20 cellular contexts compared by ENCODE assay signal in the genomic region with DNA sequence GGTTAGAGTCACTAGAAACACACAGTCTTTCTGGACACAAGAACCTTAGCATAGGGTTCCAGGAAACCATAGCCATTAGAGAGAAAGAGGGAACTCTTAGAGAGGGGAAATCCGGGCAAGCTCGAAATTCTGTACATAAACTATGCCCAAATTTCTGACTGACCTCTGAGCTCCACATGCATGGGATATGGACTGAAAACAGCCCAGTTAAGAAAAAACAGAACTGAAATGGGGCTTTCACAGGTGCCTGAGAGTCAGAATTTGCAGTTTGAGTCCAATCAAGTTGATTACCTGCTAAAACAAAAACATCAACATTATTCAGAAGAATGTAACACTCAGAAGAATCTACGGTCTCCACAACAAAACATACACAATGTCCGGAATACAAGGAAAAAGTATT. TPM values are rescaled to one million over a fixed set of nuclear protein-coding genes. Genes with fewer than 3 reads are reported as not detected.
A peak's percentile ranks its signal among the peaks of the same experiment; 100 is the strongest.
DNase-seq lines count a peak whose midpoint lies in the region; ATAC-seq, FAIRE-seq and TF ChIP-seq lines count a peak whose summit lies in the region.
"Had no signal": no experiment of that assay in that cellular context is flagged by ENCODE, and none has a peak within 500 bp of the region (broad histone marks: within the 10 kb centered on the region; RNA-seq: fewer than 3 reads in every experiment).

No MANE protein-coding gene starts in this region.

- POLR2A ChIA-PET in HepG2 (lab: Yijun Ruan, JAX), result no interaction called here

- no peak for DNase-seq in NCI-H2171 (lab: John Stamatoyannopoulos, UW)
- DNase-seq in brain microvascular endothelial cell, result no peak
- no peak for DNase-seq in NCI-H510A (lab: John Stamatoyannopoulos, UW)
- DNase-seq in HepG2 (ENCODE audit: low spot score), result no peak
- DNase-seq: activated CD4-positive, alpha-beta T cell treated with anti-CD3 and anti-CD28 coated beads for 48 hours; activated T-cell treated with anti-CD3 and anti-CD28 coated beads, Interleukin-2, amount 50 U/mL, for 72 hours; amniotic stem cell; CD4-positive, CD25-positive, alpha-beta regulatory T cell; glutamatergic neuron; islet precursor cell; NCI-H2081; NCI-H774; RPMI8226; stimulated activated naive CD8-positive, alpha-beta T cell treated with anti-CD3 and anti-CD28 coated beads, Interleukin-15, amount 100 ng/mL, for 72 hours; T-helper 2 cell had no signal

- CTCF ChIA-PET in HepG2 (lab: Yijun Ruan, JAX; ENCODE audit: low intra/inter-chr PET ratio, low total read pairs), result no interaction called here

- H3K36me3 ChIP-seq in brain microvascular endothelial cell (replicated peaks) (no peaks in the 10 kb centered on the region), HepG2 (replicated peaks in 1 of 2; ENCODE audit: control insufficient read depth in 1 of 2, insufficient read depth in 2 of 2, low read length in 2 of 2) (no peaks in the 10 kb centered on the region)
- H3K36me3 ChIP-seq: HAP-1, vagina had no signal

- no TSS peak for BruUV-seq in HepG2 (replicated peaks; lab: Mats Ljungman, UMichigan)

- peaks cover 8% of the 10 kb centered on the region; the same call in 1 of the 2 replicates for H3K4me1 ChIP-seq in HepG2 (ENCODE audit: insufficient read depth, low read length)
- H3K4me1 ChIP-seq: vagina had no signal

- no peak overlapping the region for H3K4me2 ChIP-seq in HepG2 (ENCODE audit: low read depth, low read length)

- WGBS in HepG2 (ENCODE audit: low lambda C conversion rate), result 11% methylated on average over 4 of the region's 4 CpGs

- no peak for TF ChIP-seq RAD21 in HepG2 (CRISPR knock-in tag; IDR thresholded peaks at IDR 0.05)

- H3K9me3 ChIP-seq in HepG2 (ENCODE audit: low read length), result no peaks in the 10 kb centered on the region
- H3K9me3 ChIP-seq: HAP-1, vagina had no signal

- intact Hi-C loops in HepG2 (cut with micrococcal nuclease; ENCODE audit: unreplicated experiment), result no loop called here

- H3K4me3 ChIP-seq in brain microvascular endothelial cell (ENCODE audit: low read depth, low read length) (no peak overlapping the region), HepG2 (replicated peaks in 1 of 3; ENCODE audit: insufficient read depth in 1 of 3, low read depth in 2 of 3, low read length in 3 of 3) (no peak overlapping the region)
- H3K4me3 ChIP-seq: HAP-1, vagina had no signal

- no peak for TF ChIP-seq CTCF in brain microvascular endothelial cell (IDR thresholded peaks at IDR 0.05; ENCODE audit: low read depth, low read length, missing control alignments)
- no peak for TF ChIP-seq CTCF in HepG2 (CRISPR knock-in tag; IDR thresholded peaks at IDR 0.05)

- H2AFZ ChIP-seq in HepG2 (ENCODE audit: low read length), result no peak overlapping the region

- H3K27me3 ChIP-seq in brain microvascular endothelial cell (replicated peaks) (no peaks in the 10 kb centered on the region), HepG2 (ENCODE audit: control insufficient read depth in 1 of 2, insufficient read depth in 2 of 2, low read length in 2 of 2) (no peaks in the 10 kb centered on the region)
- H3K27me3 ChIP-seq: vagina had no signal

- no peaks in the 10 kb centered on the region for H3K79me2 ChIP-seq in HepG2 (ENCODE audit: insufficient read depth, low read length)

- peak; percentile 56 for ATAC-seq in GM19324 (IDR thresholded peaks at IDR 0.05; ENCODE audit: low FRiP score, unreplicated experiment)
- ATAC-seq in GM21825 (IDR thresholded peaks at IDR 0.05; ENCODE audit: unreplicated experiment), result peak; percentile 46
- peak; percentile 13 for ATAC-seq in HG03095 (IDR thresholded peaks at IDR 0.05; ENCODE audit: unreplicated experiment)
- no peak for ATAC-seq in HepG2
- ATAC-seq: activated T-cell treated with anti-CD3 and anti-CD28 coated beads, Interleukin-2, amount 50 U/mL, for 72 hours; stimulated activated naive CD8-positive, alpha-beta T cell treated with anti-CD3 and anti-CD28 coated beads, Interleukin-15, amount 100 ng/mL, for 72 hours had no signal

- no peaks in the 10 kb centered on the region for H4K20me1 ChIP-seq in HepG2 (ENCODE audit: insufficient read depth, low read length)

- no peak for FAIRE-seq in HepG2 (lab: Jason Lieb, UNC)

- in situ Hi-C loops in brain microvascular endothelial cell (cut with HindIII; ENCODE audit: low pct_ligation_motif_present, low sequenced_read_pairs), result no loop called here
- in situ Hi-C loops in HepG2 (cut with HindIII; ENCODE audit: extremely low pct_ligation_motif_present, low pct_unique_long_range_greater_than_20kb), result no loop called here

- no peak overlapping the region for H3K27ac ChIP-seq in brain microvascular endothelial cell
- H3K27ac ChIP-seq in HepG2 (ENCODE audit: extremely low read length, insufficient read depth, low read length), result no peak overlapping the region
- H3K27ac ChIP-seq: vagina had no signal

- no peak for TF ChIP-seq POLR2A in HepG2 (IDR thresholded peaks at IDR 0.05; ENCODE audit: insufficient read depth in 1 of 2, low read depth in 2 of 2, low read length in 2 of 2)

- TF ChIP-seq EP300 in HepG2 (IDR thresholded peaks at IDR 0.05; ENCODE audit: low read depth in 2 of 2, low read length in 2 of 2) (no peak), HepG2 (CRISPR knock-in tag; IDR thresholded peaks at IDR 0.05; ENCODE audit: borderline replicate concordance) (no peak)

- no peak overlapping the region for H3K9ac ChIP-seq in HepG2 (ENCODE audit: insufficient read depth, low read depth, low read length)

TF ChIP-seq in HepG2, 621 proteins besides CTCF, POLR2A, EP300 and RAD21:
- TF ChIP-seq, protein P1, sequence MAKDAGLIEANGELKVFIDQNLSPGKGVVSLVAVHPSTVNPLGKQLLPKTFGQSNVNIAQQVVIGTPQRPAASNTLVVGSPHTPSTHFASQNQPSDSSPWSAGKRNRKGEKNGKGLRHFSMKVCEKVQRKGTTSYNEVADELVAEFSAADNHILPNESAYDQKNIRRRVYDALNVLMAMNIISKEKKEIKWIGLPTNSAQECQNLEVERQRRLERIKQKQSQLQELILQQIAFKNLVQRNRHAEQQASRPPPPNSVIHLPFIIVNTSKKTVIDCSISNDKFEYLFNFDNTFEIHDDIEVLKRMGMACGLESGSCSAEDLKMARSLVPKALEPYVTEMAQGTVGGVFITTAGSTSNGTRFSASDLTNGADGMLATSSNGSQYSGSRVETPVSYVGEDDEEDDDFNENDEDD (CRISPR knock-in tag; IDR thresholded peaks at IDR 0.05; ENCODE audit: borderline replicate concordance), result no peak
- TF ChIP-seq ZNF292 (CRISPR knock-in tag; IDR thresholded peaks at IDR 0.05; ENCODE audit: borderline replicate concordance, low read depth) (no peak), CREB1 (IDR thresholded peaks at IDR 0.05) (no peak), CREB1 (CRISPR knock-in tag; IDR thresholded peaks at IDR 0.05) (no peak), HOXA3 (CRISPR knock-in tag; IDR thresholded peaks at IDR 0.05) (no peak), MAFF (IDR thresholded peaks at IDR 0.05; ENCODE audit: low read depth, low read length) (no peak), SIX1 (CRISPR knock-in tag; IDR thresholded peaks at IDR 0.05; ENCODE audit: borderline replicate concordance) (no peak), MTA3 (CRISPR knock-in tag; IDR thresholded peaks at IDR 0.05) (no peak), ZNF614 (CRISPR knock-in tag; IDR thresholded peaks at IDR 0.05; ENCODE audit: borderline replicate concordance) (no peak), HNRNPUL1 (IDR thresholded peaks at IDR 0.05; ENCODE audit: low read depth, low read length) (no peak), TOE1 (CRISPR knock-in tag; IDR thresholded peaks at IDR 0.05) (no peak), ZKSCAN8 (CRISPR knock-in tag; IDR thresholded peaks at IDR 0.05; ENCODE audit: borderline replicate concordance) (no peak)
- TF ChIP-seq, protein P2, sequence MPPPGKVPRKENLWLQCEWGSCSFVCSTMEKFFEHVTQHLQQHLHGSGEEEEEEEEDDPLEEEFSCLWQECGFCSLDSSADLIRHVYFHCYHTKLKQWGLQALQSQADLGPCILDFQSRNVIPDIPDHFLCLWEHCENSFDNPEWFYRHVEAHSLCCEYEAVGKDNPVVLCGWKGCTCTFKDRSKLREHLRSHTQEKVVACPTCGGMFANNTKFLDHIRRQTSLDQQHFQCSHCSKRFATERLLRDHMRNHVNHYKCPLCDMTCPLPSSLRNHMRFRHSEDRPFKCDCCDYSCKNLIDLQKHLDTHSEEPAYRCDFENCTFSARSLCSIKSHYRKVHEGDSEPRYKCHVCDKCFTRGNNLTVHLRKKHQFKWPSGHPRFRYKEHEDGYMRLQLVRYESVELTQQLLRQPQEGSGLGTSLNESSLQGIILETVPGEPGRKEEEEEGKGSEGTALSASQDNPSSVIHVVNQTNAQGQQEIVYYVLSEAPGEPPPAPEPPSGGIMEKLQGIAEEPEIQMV (CRISPR knock-in tag; IDR thresholded peaks at IDR 0.05; ENCODE audit: low read depth), result no peak
TF ChIP-seq in HepG2: peak in this region for 0.

RNA-seq across cellular contexts. Expression of a gene that starts 13.1 kb away (rescaled TPM):
- total RNA-seq in HepG2 (2016; rRNA removed; fragmentation: Illumina TruSeq; extraction: Trizol), result not detected in 2 replicates
- not detected in 2 replicates for total RNA-seq in HepG2 (2016; cell fraction: cytosol; rRNA removed; fragmentation: Illumina TruSeq; extraction: Trizol; ENCODE audit: low read depth)
- 0.11 TPM in 1 of 2 replicates, not detected in the other for total RNA-seq in HepG2 (2016; cell fraction: insoluble cytoplasmic fraction; rRNA removed; fragmentation: Illumina TruSeq; extraction: Trizol)
- not detected in 2 replicates for total RNA-seq in HepG2 (2016; cell fraction: membrane; rRNA removed; fragmentation: Illumina TruSeq; extraction: Trizol)
- not detected in 2 replicates for total RNA-seq in HepG2 (2016; cell fraction: nucleus; rRNA removed; fragmentation: Illumina TruSeq; extraction: Trizol)
- 0.03 and 0.05 TPM in 2 replicates for polyA plus RNA-seq in HepG2 (2011; rRNA removed)
- 0.04 and 0.09 TPM in 2 replicates for polyA plus RNA-seq in HepG2 (2011; cell fraction: cytosol; rRNA removed)
- polyA plus RNA-seq in HepG2 (2011; cell fraction: nucleus; rRNA removed), result 0.16 TPM in 2 replicates
- polyA plus RNA-seq in HepG2 (2012), result 0.03 and 0.20 TPM in 2 replicates
- not detected in 2 replicates for polyA plus RNA-seq in HepG2 (2016; cell fraction: cytosol; fragmentation: Illumina TruSeq; extraction: Trizol; ENCODE audit: low read depth)
- not detected in 2 replicates for polyA plus RNA-seq in HepG2 (2016; cell fraction: insoluble cytoplasmic fraction; fragmentation: Illumina TruSeq; extraction: Trizol; ENCODE audit: low read depth)
- polyA plus RNA-seq in HepG2 (2016; cell fraction: membrane; fragmentation: Illumina TruSeq; extraction: Trizol; ENCODE audit: low read depth), result not detected in 2 replicates
- not detected in 2 replicates for polyA plus RNA-seq in HepG2 (2016; cell fraction: nucleus; fragmentation: Illumina TruSeq; extraction: Trizol; ENCODE audit: insufficient read depth, low read depth)
- 0.24 TPM in 1 of 2 replicates, not detected in the other for polyA minus RNA-seq in HepG2 (2011; rRNA and poly(A)+ RNA removed; ENCODE audit: low replicate concordance)
- polyA minus RNA-seq in HepG2 (2011; cell fraction: cytosol; rRNA and poly(A)+ RNA removed), result 0.53 TPM in 1 of 2 replicates, not detected in the other
- 0.26 and 0.62 TPM in 2 replicates for polyA minus RNA-seq in HepG2 (2011; cell fraction: nucleus; rRNA and poly(A)+ RNA removed)
- total RNA-seq: activated T-cell treated with anti-CD3 and anti-CD28 coated beads, Interleukin-2, amount 50 U/mL, for 72 hours; CD4-positive, CD25-positive, alpha-beta regulatory T cell had no signal
- polyA plus RNA-seq: CD4-positive, CD25-positive, alpha-beta regulatory T cell had no signal
